1 cellular context compared by ENCODE assay signal in genomic region chr3:132342615-132343014, GRCh38.
TF ChIP-seq lines count a peak whose summit lies in the region.

No MANE protein-coding gene starts in this region.

TF ChIP-seq in HCT116, 20 proteins besides CTCF, POLR2A, EP300 and RAD21 (continued from another document):
- TF ChIP-seq ZBTB33 (IDR thresholded peaks at IDR 0.05; ENCODE audit: extremely low read depth, insufficient replicate concordance, low read length): no peak
- TF ChIP-seq EGR1 (IDR thresholded peaks at IDR 0.05; ENCODE audit: low read depth): no peak
- TF ChIP-seq EZH2phosphoT487 (IDR thresholded peaks at IDR 0.05; ENCODE audit: borderline replicate concordance): no peak
- TF ChIP-seq REST (IDR thresholded peaks at IDR 0.05; ENCODE audit: low read depth): no peak
- TF ChIP-seq POLR2AphosphoS5 (IDR thresholded peaks at IDR 0.05; ENCODE audit: low read depth, low read length): no peak
- no peak for TF ChIP-seq YY1 (IDR thresholded peaks at IDR 0.05; ENCODE audit: extremely low read depth, insufficient replicate concordance, low read depth, low read length)
